ENCODE assay signal across 23 cellular contexts in genomic region chr1:110200190-110200589, GRCh38. TPM values are rescaled to one million over a fixed set of nuclear protein-coding genes. Genes with fewer than 3 reads are reported as not detected.
"Had no signal": no experiment of that assay in that cellular context is flagged by ENCODE, and none has a peak within 500 bp of the region (broad histone marks: within the 10 kb centered on the region; RNA-seq: fewer than 3 reads in every experiment).

No MANE protein-coding gene starts in this region.

- H3K4me3 ChIP-seq: coronary artery, gastrocnemius medialis, lower lobe of right lung, prostate gland, right atrium auricular region, smooth muscle cell, testis, tibial artery, upper lobe of left lung had no signal

- H3K36me3 Mint-ChIP-seq: naive B cell; natural killer cell treated with Interleukin-12 subunit alpha and Interleukin-12 subunit beta and Interleukin-15 and Interleukin-18, amount 100 ng/mL, for 72 hours; stimulated activated memory B cell treated with anti-CD40 and anti-IgM and Interleukin-4, amounts not matched to agents 10 μg/mL and 1 μg/mL and 100 μg/mL, for 72 hours had no signal

- H3K4me1 ChIP-seq: gastrocnemius medialis, right atrium auricular region, testis had no signal

- DNase-seq: dermis blood vessel endothelial cell; effector memory CD8-positive, alpha-beta T cell; gastrocnemius medialis; left ventricle myocardium superior; lower lobe of right lung; naive B cell; stimulated activated CD4-positive, alpha-beta T cell treated with anti-CD3 and anti-CD28 coated beads, Interleukin-2, amount 100 ng/mL, for 24 hours; stimulated activated CD4-positive, alpha-beta T cell treated with anti-CD3 and anti-CD28 coated beads, Interleukin-4, amount 100 ng/mL, for 24 hours; stimulated activated naive CD8-positive, alpha-beta T cell treated with anti-CD3 and anti-CD28 coated beads, Interleukin-15, Interleukin-2, amounts not matched to agents 100 U/mL and 50 U/mL, for 24 hours; testis; tibial artery; upper lobe of left lung had no signal

- FAIRE-seq: endometrium, keratinocyte, urothelium cell line had no signal

- H3K9me3 Mint-ChIP-seq: effector memory CD8-positive, alpha-beta T cell; naive B cell; natural killer cell treated with Interleukin-12 subunit alpha and Interleukin-12 subunit beta and Interleukin-15 and Interleukin-18, amount 100 ng/mL, for 72 hours; neural crest cell; stimulated activated memory B cell treated with anti-CD40 and anti-IgM and Interleukin-4, amounts not matched to agents 10 μg/mL and 1 μg/mL and 100 μg/mL, for 72 hours had no signal

- H3K9me3 ChIP-seq: gastrocnemius medialis, lower lobe of right lung, prostate gland, right atrium auricular region, testis, tibial artery, upper lobe of left lung had no signal

- H3K27me3 ChIP-seq: gastrocnemius medialis, right atrium auricular region, testis, tibial artery, upper lobe of left lung had no signal

- H3K4me3 Mint-ChIP-seq: effector memory CD8-positive, alpha-beta T cell; naive B cell; natural killer cell treated with Interleukin-12 subunit alpha and Interleukin-12 subunit beta and Interleukin-15 and Interleukin-18, amount 100 ng/mL, for 72 hours; neural crest cell; stimulated activated memory B cell treated with anti-CD40 and anti-IgM and Interleukin-4, amounts not matched to agents 10 μg/mL and 1 μg/mL and 100 μg/mL, for 72 hours had no signal

- H3K27me3 Mint-ChIP-seq: effector memory CD8-positive, alpha-beta T cell; naive B cell; natural killer cell treated with Interleukin-12 subunit alpha and Interleukin-12 subunit beta and Interleukin-15 and Interleukin-18, amount 100 ng/mL, for 72 hours; stimulated activated memory B cell treated with anti-CD40 and anti-IgM and Interleukin-4, amounts not matched to agents 10 μg/mL and 1 μg/mL and 100 μg/mL, for 72 hours had no signal

- ATAC-seq: effector memory CD8-positive, alpha-beta T cell; gastrocnemius medialis; left ventricle myocardium superior; lower lobe of right lung; natural killer cell treated with Interleukin-12 subunit alpha and Interleukin-12 subunit beta and Interleukin-15 and Interleukin-18, amount 100 ng/mL, for 72 hours; sciatic nerve; stimulated activated memory B cell treated with anti-CD40 and anti-IgM and Interleukin-4, amounts not matched to agents 10 μg/mL and 1 μg/mL and 100 μg/mL, for 72 hours; stimulated activated naive CD8-positive, alpha-beta T cell treated with anti-CD3 and anti-CD28 coated beads, Interleukin-15, Interleukin-2, amounts not matched to agents 100 U/mL and 50 U/mL, for 24 hours had no signal

- H3K27ac Mint-ChIP-seq: stimulated activated memory B cell treated with anti-CD40 and anti-IgM and Interleukin-4, amounts not matched to agents 10 μg/mL and 1 μg/mL and 100 μg/mL, for 72 hours had no signal

- H3K36me3 ChIP-seq: gastrocnemius medialis, lower lobe of right lung, prostate gland, right atrium auricular region, tibial artery, upper lobe of left lung had no signal

- H3K27ac ChIP-seq: coronary artery, gastrocnemius medialis, lower lobe of right lung, prostate gland, right atrium auricular region, testis, tibial artery, upper lobe of left lung had no signal

RNA-seq across cellular contexts. Expression of gene SLC6A17, which starts 49.9 kb away (rescaled TPM):
- total RNA-seq: left ventricle myocardium superior; lower lobe of right lung; natural killer cell treated with Interleukin-12 subunit alpha and Interleukin-12 subunit beta and Interleukin-15 and Interleukin-18, amount 100 ng/mL, for 72 hours; right atrium auricular region; sciatic nerve had no signal
